Comparison of ENCODE assay signal across 7 cellular contexts in the genomic region with DNA sequence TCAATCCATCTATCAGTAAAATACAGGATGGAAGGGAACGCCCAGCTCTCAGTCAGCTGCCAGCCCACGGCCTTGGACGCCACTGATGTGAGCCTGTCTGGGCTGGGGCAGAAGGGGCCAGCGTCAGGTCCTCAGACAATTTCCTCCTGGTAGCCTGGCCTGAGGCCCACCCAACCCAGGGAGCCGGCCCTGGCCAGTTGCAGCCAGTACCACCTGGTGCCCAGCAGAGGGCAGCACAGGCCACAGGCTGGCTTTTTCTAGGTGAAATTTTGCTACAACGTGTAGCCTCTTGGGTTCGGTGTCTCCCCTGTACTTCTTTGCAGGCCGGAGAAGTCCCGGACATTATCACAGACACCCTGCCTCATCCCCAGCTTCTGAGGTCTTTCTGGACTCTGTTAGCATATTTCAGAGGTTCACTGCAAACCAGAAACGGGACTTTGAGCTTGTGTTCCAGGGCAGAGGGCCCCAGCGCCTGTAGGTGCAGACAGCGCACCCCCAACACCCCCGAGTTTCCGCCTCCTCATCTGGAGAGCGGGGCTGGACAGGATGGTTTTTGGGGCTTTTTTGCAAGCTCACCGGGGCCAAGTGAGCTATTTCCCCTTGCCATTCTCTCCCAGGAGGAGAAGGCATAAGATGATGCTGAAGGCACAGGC. TPM values are rescaled to one million over a fixed set of nuclear protein-coding genes. Genes with fewer than 3 reads are reported as not detected.
DNase-seq lines count a peak whose midpoint lies in the region; TF ChIP-seq lines count a peak whose summit lies in the region.

No MANE protein-coding gene starts in this region.

- DNase-seq in NCI-H2227 treated with DMSO at 0.1 percent for 48 hours (lab: John Stamatoyannopoulos, UW) (peak; percentile 42), endothelial cell (ENCODE audit: low spot score) (peak; percentile 76), mesenteric fat pad (ENCODE audit: low spot score) (peak; percentile 90)
- peak; percentile 57 for DNase-seq in activated CD4-positive, alpha-beta memory T cell treated with anti-CD3 and anti-CD28 coated beads, Interleukin-2, amount 10 ng/mL, durations not matched to agents 7 days and 5 days
- peak; percentile 78 for DNase-seq in stimulated activated CD8-positive, alpha-beta memory T cell treated with anti-CD3 and anti-CD28 coated beads, Interleukin-4, amount 100 ng/mL, for 48 hours

- CTCF ChIA-PET in HEK293 (lab: Yijun Ruan, JAX), result interaction anchor here (0.6 to 5.4 kb wide), 41 partner anchors 9 to 1843 kb away, joined by 3 to 85 read pairs (median 4); no protein-coding TSS in a partner anchor
- CTCF ChIA-PET in activated CD4-positive, alpha-beta memory T cell treated with anti-CD3 and anti-CD28 coated beads, Interleukin-2, amount 10 ng/mL, durations not matched to agents 7 days and 5 days (lab: Charles Lee), result interaction anchor here (0.8 to 3.0 kb wide), 16 partner anchors 8 to 356 kb away, joined by 3 to 22 read pairs (median 4); no protein-coding TSS in a partner anchor

- H3K9me3 Mint-ChIP-seq in activated CD4-positive, alpha-beta memory T cell treated with anti-CD3 and anti-CD28 coated beads, Interleukin-2, amount 10 ng/mL, durations not matched to agents 7 days and 5 days, result no peaks in the 10 kb centered on the region
- no peaks in the 10 kb centered on the region for H3K9me3 Mint-ChIP-seq in endothelial cell (ENCODE audit: unreplicated experiment)

- no peak overlapping the region for H3K4me3 ChIP-seq in HEK293 (ENCODE audit: low read depth, low read length)

- no peaks in the 10 kb centered on the region for H3K4me1 ChIP-seq in HEK293 (ENCODE audit: control insufficient read depth, insufficient read depth, low read length)

- H3K36me3 Mint-ChIP-seq in activated CD4-positive, alpha-beta memory T cell treated with anti-CD3 and anti-CD28 coated beads, Interleukin-2, amount 10 ng/mL, durations not matched to agents 7 days and 5 days (ENCODE audit: low read depth), result no peaks in the 10 kb centered on the region
- no peaks in the 10 kb centered on the region for H3K36me3 Mint-ChIP-seq in endothelial cell (ENCODE audit: low read depth, unreplicated experiment)

- H3K27ac ChIP-seq in HEK293 (ENCODE audit: extremely low read depth, low read depth, low read length), result no peak overlapping the region

- no peak overlapping the region for H3K4me3 Mint-ChIP-seq in activated CD4-positive, alpha-beta memory T cell treated with anti-CD3 and anti-CD28 coated beads, Interleukin-2, amount 10 ng/mL, durations not matched to agents 7 days and 5 days
- no peak overlapping the region for H3K4me3 Mint-ChIP-seq in endothelial cell (ENCODE audit: unreplicated experiment)

- peaks cover 11% of the 10 kb centered on the region for H3K27me3 Mint-ChIP-seq in activated CD4-positive, alpha-beta memory T cell treated with anti-CD3 and anti-CD28 coated beads, Interleukin-2, amount 10 ng/mL, durations not matched to agents 7 days and 5 days
- H3K27me3 Mint-ChIP-seq in endothelial cell (ENCODE audit: unreplicated experiment), result peaks cover 8% of the 10 kb centered on the region

- H3K4me1 Mint-ChIP-seq in activated CD4-positive, alpha-beta memory T cell treated with anti-CD3 and anti-CD28 coated beads, Interleukin-2, amount 10 ng/mL, durations not matched to agents 7 days and 5 days, result no peaks in the 10 kb centered on the region
- peaks cover 5% of the 10 kb centered on the region for H3K4me1 Mint-ChIP-seq in endothelial cell (ENCODE audit: unreplicated experiment)

- peak; percentile 98 for TF ChIP-seq CTCF in GM12872 (IDR thresholded peaks at IDR 0.05; ENCODE audit: insufficient read depth, low read depth, low read length)
- peak; percentile 82 for TF ChIP-seq CTCF in HEK293 (tag by site-specific recombination; IDR thresholded peaks at IDR 0.05)
- TF ChIP-seq CTCF in endothelial cell (IDR thresholded peaks at IDR 0.05; ENCODE audit: unreplicated experiment), result peak; percentile 98

- H3K9me3 ChIP-seq in HEK293 (ENCODE audit: control insufficient read depth, insufficient read depth, low read depth, low read length), result no peaks in the 10 kb centered on the region

- H3K36me3 ChIP-seq in HEK293 (ENCODE audit: control insufficient read depth in 2 of 2, insufficient read depth in 1 of 2, low read length in 2 of 2), result no peaks in the 10 kb centered on the region

- POLR2A ChIA-PET in HEK293 (lab: Yijun Ruan, JAX), result no interaction called here
- POLR2A ChIA-PET in activated CD4-positive, alpha-beta memory T cell treated with anti-CD3 and anti-CD28 coated beads, Interleukin-2, amount 10 ng/mL, durations not matched to agents 7 days and 5 days (lab: Charles Lee), result no interaction called here

- H3K27ac Mint-ChIP-seq in activated CD4-positive, alpha-beta memory T cell treated with anti-CD3 and anti-CD28 coated beads, Interleukin-2, amount 10 ng/mL, durations not matched to agents 7 days and 5 days, result no peak overlapping the region
- no peak overlapping the region for H3K27ac Mint-ChIP-seq in endothelial cell (ENCODE audit: unreplicated experiment)

TF ChIP-seq in HEK293, 187 proteins besides CTCF, POLR2A, EP300 and RAD21:
- TF ChIP-seq ZNF660 (tag by site-specific recombination; IDR thresholded peaks at IDR 0.05) (peak; percentile 35; the same call in 1 of the 2 replicates), ZNF654 (tag by site-specific recombination; IDR thresholded peaks at IDR 0.05; ENCODE audit: low read depth) (peak; percentile 79), ZSCAN30 (tag by site-specific recombination; IDR thresholded peaks at IDR 0.05) (0 out of 2 replicates have a peak, but pooled peaks have one; percentile 17), ZNF10 (tag by site-specific recombination; IDR thresholded peaks at IDR 0.05) (peak; percentile 66; the same call in 1 of the 2 replicates)
- TF ChIP-seq, protein P1, sequence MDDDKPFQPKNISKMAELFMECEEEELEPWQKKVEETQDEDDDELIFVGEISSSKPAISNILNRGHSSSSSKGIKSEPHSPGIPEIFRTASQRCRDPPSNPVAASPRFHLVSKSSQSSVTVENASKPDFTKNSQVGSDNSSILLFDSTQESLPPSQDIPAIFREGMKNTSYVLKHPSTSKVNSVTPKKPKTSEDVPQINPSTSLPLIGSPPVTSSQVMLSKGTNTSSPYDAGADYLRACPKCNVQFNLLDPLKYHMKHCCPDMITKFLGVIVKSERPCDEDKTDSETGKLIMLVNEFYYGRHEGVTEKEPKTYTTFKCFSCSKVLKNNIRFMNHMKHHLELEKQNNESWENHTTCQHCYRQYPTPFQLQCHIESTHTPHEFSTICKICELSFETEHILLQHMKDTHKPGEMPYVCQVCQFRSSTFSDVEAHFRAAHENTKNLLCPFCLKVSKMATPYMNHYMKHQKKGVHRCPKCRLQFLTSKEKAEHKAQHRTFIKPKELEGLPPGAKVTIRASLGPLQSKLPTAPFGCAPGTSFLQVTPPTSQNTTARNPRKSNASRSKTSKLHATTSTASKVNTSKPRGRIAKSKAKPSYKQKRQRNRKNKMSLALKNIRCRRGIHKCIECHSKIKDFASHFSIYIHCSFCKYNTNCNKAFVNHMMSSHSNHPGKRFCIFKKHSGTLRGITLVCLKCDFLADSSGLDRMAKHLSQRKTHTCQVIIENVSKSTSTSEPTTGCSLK (tag by site-specific recombination; IDR thresholded peaks at IDR 0.05), result no peak

RNA-seq across cellular contexts. Expression of gene KCNMB1, which starts 45.9 kb away (rescaled TPM):
- total RNA-seq in activated CD4-positive, alpha-beta memory T cell treated with anti-CD3 and anti-CD28 coated beads, Interleukin-2, amount 10 ng/mL, durations not matched to agents 7 days and 5 days, result not detected
- total RNA-seq in endothelial cell (ENCODE audit: unreplicated experiment) (1.1 TPM), mesenteric fat pad (0.93 TPM)
